In genomic region chr3:142913432-142913831, GRCh38 we compare ENCODE assay signal across 26 cellular contexts. TPM values are rescaled to one million over a fixed set of nuclear protein-coding genes. Genes with fewer than 3 reads are reported as not detected.
"Had no signal": no experiment of that assay in that cellular context is flagged by ENCODE, and none has a peak within 500 bp of the region (broad histone marks: within the 10 kb centered on the region; RNA-seq: fewer than 3 reads in every experiment).

No MANE protein-coding gene starts in this region.

- H3K27me3 ChIP-seq: esophagus muscularis mucosa, ovary had no signal

- H3K4me3 ChIP-seq: breast epithelium, esophagus muscularis mucosa, lower lobe of right lung, ovary, spleen had no signal

- ATAC-seq: activated CD4-positive, CD25-positive, alpha-beta regulatory T cell treated with anti-CD3 and anti-CD28 coated beads, Interleukin-2, amount 50 U/mL, for 24 hours; lower lobe of right lung; natural killer cell had no signal

- H3K36me3 ChIP-seq: breast epithelium, esophagus muscularis mucosa, lower lobe of right lung, ovary, spleen, WERI-Rb-1 had no signal

- H3K4me1 ChIP-seq: breast epithelium, lower lobe of right lung, spleen had no signal

- H3K9me3 ChIP-seq: breast epithelium, esophagus muscularis mucosa, lower lobe of right lung, ovary, spleen had no signal

- H3K27ac ChIP-seq: breast epithelium, lower lobe of right lung, ovary, spleen, WERI-Rb-1 had no signal

- DNase-seq: activated CD4-positive, alpha-beta T cell treated with anti-CD3 and anti-CD28 coated beads for 48 hours; activated CD4-positive, alpha-beta T cell treated with anti-CD3 and anti-CD28 coated beads, Interleukin-2, amount 50 U/mL, for 48 hours; activated CD8-positive, alpha-beta memory T cell treated with anti-CD3 and anti-CD28 coated beads for 24 hours; activated effector memory CD4-positive, alpha-beta T cell treated with Interleukin-2 at 50 U/mL for 16 hours; activated naive CD4-positive, alpha-beta T cell treated with anti-CD3 and anti-CD28 coated beads for 36 hours; activated naive CD8-positive, alpha-beta T cell treated with anti-CD3 and anti-CD28 coated beads for 36 hours; amniotic stem cell; dermis blood vessel endothelial cell; effector CD4-positive, alpha-beta T cell; hypothalamus; immature natural killer cell; kidney; lower lobe of right lung; mesendoderm; natural killer cell; ovary; retina; spleen; stimulated activated naive CD4-positive, alpha-beta T cell; SW 1271; T-helper 9 cell; WERI-Rb-1 had no signal

RNA-seq across cellular contexts. Expression of gene PCOLCE2, which starts 24.5 kb away (rescaled TPM):
- total RNA-seq: mononuclear cell, natural killer cell had no signal
- polyA plus RNA-seq: immature natural killer cell had no signal

RNA-seq across cellular contexts. Expression of gene PAQR9, which starts 50.0 kb away (rescaled TPM):
- total RNA-seq: activated naive CD4-positive, alpha-beta T cell treated with anti-CD3 and anti-CD28 coated beads for 36 hours; activated naive CD8-positive, alpha-beta T cell treated with anti-CD3 and anti-CD28 coated beads for 36 hours; breast epithelium; dermis blood vessel endothelial cell; esophagus muscularis mucosa; lower lobe of right lung; mononuclear cell; natural killer cell had no signal
- polyA plus RNA-seq: immature natural killer cell had no signal
